In genomic region chr12:130650131-130650530, GRCh38 we compare ENCODE assay signal across 18 cellular contexts.
"Had no signal": no experiment of that assay in that cellular context is flagged by ENCODE, and none has a peak within 500 bp of the region (broad histone marks: within the 10 kb centered on the region; RNA-seq: fewer than 3 reads in every experiment).

No MANE protein-coding gene starts in this region.

- ATAC-seq: natural killer cell had no signal

- H3K27me3 Mint-ChIP-seq: activated naive CD8-positive, alpha-beta T cell treated with anti-CD3 and anti-CD28 coated beads for 36 hours had no signal

- H3K36me3 Mint-ChIP-seq: activated naive CD8-positive, alpha-beta T cell treated with anti-CD3 and anti-CD28 coated beads for 36 hours; natural killer cell had no signal

- H3K9me3 Mint-ChIP-seq: activated naive CD8-positive, alpha-beta T cell treated with anti-CD3 and anti-CD28 coated beads for 36 hours; memory B cell; natural killer cell had no signal

- H3K4me3 Mint-ChIP-seq: activated naive CD8-positive, alpha-beta T cell treated with anti-CD3 and anti-CD28 coated beads for 36 hours; activated T-helper 1 cell treated with anti-CD3 and anti-CD28 coated beads, Interleukin-12 subunit alpha, Interleukin-12 subunit beta, Interleukin-2, Interleukin-4 antibody, amounts not matched to agents 30 ng/mL and 10 ng/mL and 1 ng/mL, durations not matched to agents 14 hours and 24 hours and 36 hours; central memory CD8-positive, alpha-beta T cell; memory B cell; natural killer cell had no signal

- H3K4me1 Mint-ChIP-seq: activated naive CD8-positive, alpha-beta T cell treated with anti-CD3 and anti-CD28 coated beads for 36 hours; central memory CD8-positive, alpha-beta T cell; memory B cell; natural killer cell had no signal

- H3K27ac Mint-ChIP-seq: activated naive CD8-positive, alpha-beta T cell treated with anti-CD3 and anti-CD28 coated beads for 36 hours; activated T-helper 1 cell treated with anti-CD3 and anti-CD28 coated beads, Interleukin-12 subunit alpha, Interleukin-12 subunit beta, Interleukin-2, Interleukin-4 antibody, amounts not matched to agents 30 ng/mL and 10 ng/mL and 1 ng/mL, durations not matched to agents 14 hours and 24 hours and 36 hours; memory B cell; natural killer cell; progenitor cell of endocrine pancreas had no signal

- DNase-seq: activated naive CD8-positive, alpha-beta T cell treated with anti-CD3 and anti-CD28 coated beads for 36 hours; brain microvascular endothelial cell; cortex of kidney; effector CD4-positive, alpha-beta T cell; foreskin fibroblast; hippocampal formation; left ventricle myocardium inferior; natural killer cell; occipital lobe; stimulated activated CD4-positive, alpha-beta T cell treated with anti-CD3 and anti-CD28 coated beads, Interleukin-4, amount 100 ng/mL, for 4 hours; stimulated activated CD8-positive, alpha-beta memory T cell treated with anti-CD3 and anti-CD28 coated beads, Interleukin-4, amount 100 ng/mL, for 48 hours; stimulated activated naive CD4-positive, alpha-beta T cell treated with Interleukin-2 at 50 U/mL for 16 hours; T-helper 9 cell; transverse colon had no signal
